ENCODE assay signal across 8 cellular contexts in genomic region chr21:45386728-45387371, GRCh38. TPM values are rescaled to one million over a fixed set of nuclear protein-coding genes. Genes with fewer than 3 reads are reported as not detected.
DNase-seq lines count a peak whose midpoint lies in the region; ATAC-seq and TF ChIP-seq lines count a peak whose summit lies in the region.

No MANE protein-coding gene starts in this region.

- no peaks in the 10 kb centered on the region for H3K4me1 Mint-ChIP-seq in activated naive CD8-positive, alpha-beta T cell treated with anti-CD3 and anti-CD28 coated beads, Interleukin-2, amount 10 ng/mL, durations not matched to agents 7 days and 5 days
- H3K4me1 Mint-ChIP-seq in activated naive CD8-positive, alpha-beta T cell treated with anti-CD3 and anti-CD28 coated beads, Interleukin-2, amount 50 U/mL, for 24 hours, result no peaks in the 10 kb centered on the region

- TF ChIP-seq CTCF in lower lobe of right lung (IDR thresholded peaks at IDR 0.05), result no peak
- peak in 2 of 4 experiments; percentile 23 to 32 for TF ChIP-seq CTCF in prostate gland (IDR thresholded peaks at IDR 0.05)

- no peaks in the 10 kb centered on the region for H3K27me3 Mint-ChIP-seq in activated naive CD8-positive, alpha-beta T cell treated with anti-CD3 and anti-CD28 coated beads, Interleukin-2, amount 10 ng/mL, durations not matched to agents 7 days and 5 days
- peaks cover 7% of the 10 kb centered on the region for H3K27me3 Mint-ChIP-seq in activated naive CD8-positive, alpha-beta T cell treated with anti-CD3 and anti-CD28 coated beads, Interleukin-2, amount 50 U/mL, for 24 hours

- H3K4me3 Mint-ChIP-seq in activated naive CD8-positive, alpha-beta T cell treated with anti-CD3 and anti-CD28 coated beads, Interleukin-2, amount 10 ng/mL, durations not matched to agents 7 days and 5 days, result no peak overlapping the region
- H3K4me3 Mint-ChIP-seq in activated naive CD8-positive, alpha-beta T cell treated with anti-CD3 and anti-CD28 coated beads, Interleukin-2, amount 50 U/mL, for 24 hours, result no peak overlapping the region

- no peak for ATAC-seq in activated naive CD8-positive, alpha-beta T cell treated with anti-CD3 and anti-CD28 coated beads, Interleukin-2, amount 10 ng/mL, durations not matched to agents 7 days and 5 days (ENCODE audit: low read depth)
- ATAC-seq in activated naive CD8-positive, alpha-beta T cell treated with anti-CD3 and anti-CD28 coated beads, Interleukin-2, amount 50 U/mL, for 24 hours, result no peak
- ATAC-seq in lower lobe of right lung, result peak; percentile 7 to 12
- ATAC-seq in GM19463 (IDR thresholded peaks at IDR 0.05; ENCODE audit: unreplicated experiment), result no peak

- H3K4me1 ChIP-seq in lower lobe of right lung (peaks cover 14% of the 10 kb centered on the region), prostate gland (replicated peaks) (no peaks in the 10 kb centered on the region)

- no peak overlapping the region for H3K27ac Mint-ChIP-seq in activated naive CD8-positive, alpha-beta T cell treated with anti-CD3 and anti-CD28 coated beads, Interleukin-2, amount 10 ng/mL, durations not matched to agents 7 days and 5 days
- no peak overlapping the region for H3K27ac Mint-ChIP-seq in activated naive CD8-positive, alpha-beta T cell treated with anti-CD3 and anti-CD28 coated beads, Interleukin-2, amount 50 U/mL, for 24 hours

- H3K36me3 ChIP-seq in lower lobe of right lung, result no peaks in the 10 kb centered on the region
- H3K36me3 ChIP-seq in prostate gland, result no peaks in the 10 kb centered on the region

- TF ChIP-seq POLR2A in prostate gland (IDR thresholded peaks at IDR 0.05), result no peak

- H3K9me3 ChIP-seq in lower lobe of right lung, result no peaks in the 10 kb centered on the region
- no peaks in the 10 kb centered on the region for H3K9me3 ChIP-seq in prostate gland

- no peaks in the 10 kb centered on the region for H3K36me3 Mint-ChIP-seq in activated naive CD8-positive, alpha-beta T cell treated with anti-CD3 and anti-CD28 coated beads, Interleukin-2, amount 10 ng/mL, durations not matched to agents 7 days and 5 days
- no peaks in the 10 kb centered on the region for H3K36me3 Mint-ChIP-seq in activated naive CD8-positive, alpha-beta T cell treated with anti-CD3 and anti-CD28 coated beads, Interleukin-2, amount 50 U/mL, for 24 hours (ENCODE audit: low read depth)

- POLR2A ChIA-PET in activated naive CD8-positive, alpha-beta T cell treated with anti-CD3 and anti-CD28 coated beads, Interleukin-2, amount 10 ng/mL, durations not matched to agents 7 days and 5 days (lab: Charles Lee), result no interaction called here

- peaks cover 8% of the 10 kb centered on the region for H3K27me3 ChIP-seq in lower lobe of right lung (ENCODE audit: low read depth)
- no peaks in the 10 kb centered on the region for H3K27me3 ChIP-seq in prostate gland (replicated peaks; ENCODE audit: insufficient read depth)

- peak; percentile 15 for DNase-seq in activated naive CD8-positive, alpha-beta T cell treated with anti-CD3 and anti-CD28 coated beads, Interleukin-2, amount 10 ng/mL, durations not matched to agents 7 days and 5 days
- no peak for DNase-seq in activated naive CD8-positive, alpha-beta T cell treated with anti-CD3 and anti-CD28 coated beads, Interleukin-2, amount 50 U/mL, for 24 hours
- DNase-seq in dedifferentiated amniotic fluid mesenchymal stem cell (ENCODE audit: extremely low spot score) (peak; percentile 78), lower lobe of right lung (peak; percentile 44), prostate gland (ENCODE audit: low spot score) (no peak), superior temporal gyrus (ENCODE audit: extremely low spot score) (no peak), middle frontal gyrus (ENCODE audit: extremely low spot score, low spot score) (no peak)

- H3K27ac ChIP-seq in lower lobe of right lung (peak overlapping the region; percentile 39), prostate gland (peak overlapping the region in 1 of 2 donors; percentile 53)

- no peak overlapping the region for H3K4me3 ChIP-seq in lower lobe of right lung
- no peak overlapping the region for H3K4me3 ChIP-seq in prostate gland

- intact Hi-C loops in lower lobe of right lung (cut with DNase I), result no loop called here
- intact Hi-C loops in prostate gland (cut with DNase I), result no loop called here

- 34% methylated on average over 20 of the region's 20 CpGs for WGBS in prostate gland

- no peaks in the 10 kb centered on the region for H3K9me3 Mint-ChIP-seq in activated naive CD8-positive, alpha-beta T cell treated with anti-CD3 and anti-CD28 coated beads, Interleukin-2, amount 10 ng/mL, durations not matched to agents 7 days and 5 days
- H3K9me3 Mint-ChIP-seq in activated naive CD8-positive, alpha-beta T cell treated with anti-CD3 and anti-CD28 coated beads, Interleukin-2, amount 50 U/mL, for 24 hours, result no peaks in the 10 kb centered on the region

RNA-seq across cellular contexts. Expression of gene COL18A1, which starts 18.1 kb away (rescaled TPM):
- total RNA-seq in activated naive CD8-positive, alpha-beta T cell treated with anti-CD3 and anti-CD28 coated beads, Interleukin-2, amount 10 ng/mL, durations not matched to agents 7 days and 5 days, result 10 to 100 TPM; 12.5 to 12.8 TPM
- total RNA-seq in lower lobe of right lung (45.1 TPM), prostate gland (100 to 1,000 TPM in 1 of 2 donors, 10 to 100 TPM in 1; 56.2 to 229 TPM)

Comparison
In these comparisons a context has a peak if more than half of its experiments do, and no peak if none do; other contexts are left out.
1. DNase-seq: peak in activated naive CD8-positive, alpha-beta T cell treated with anti-CD3 and anti-CD28 coated beads, Interleukin-2, amount 10 ng/mL, durations not matched to agents 7 days and 5 days (single experiment), dedifferentiated amniotic fluid mesenchymal stem cell (single experiment) and lower lobe of right lung (single experiment); none in activated naive CD8-positive, alpha-beta T cell treated with anti-CD3 and anti-CD28 coated beads, Interleukin-2, amount 50 U/mL, for 24 hours (single experiment), prostate gland (single experiment), superior temporal gyrus (single experiment) and middle frontal gyrus (single experiment).
2. ATAC-seq: peak in lower lobe of right lung (2 of 2); none in activated naive CD8-positive, alpha-beta T cell treated with anti-CD3 and anti-CD28 coated beads, Interleukin-2, amount 10 ng/mL, durations not matched to agents 7 days and 5 days (single experiment), activated naive CD8-positive, alpha-beta T cell treated with anti-CD3 and anti-CD28 coated beads, Interleukin-2, amount 50 U/mL, for 24 hours (single experiment) and GM19463 (single experiment).